In genomic region chr17:74742153-74742515, GRCh38 we compare ENCODE assay signal across 10 cellular contexts. TPM values are rescaled to one million over a fixed set of nuclear protein-coding genes. Genes with fewer than 3 reads are reported as not detected.
DNase-seq lines count a peak whose midpoint lies in the region; ATAC-seq, FAIRE-seq and TF ChIP-seq lines count a peak whose summit lies in the region.
"Had no signal": no experiment of that assay in that cellular context is flagged by ENCODE, and none has a peak within 500 bp of the region (broad histone marks: within the 10 kb centered on the region; RNA-seq: fewer than 3 reads in every experiment).

No MANE protein-coding gene starts in this region.

- H3K27me3 Mint-ChIP-seq in activated CD8-positive, alpha-beta T cell treated with anti-CD3 and anti-CD28 coated beads for 36 hours = no peaks in the 10 kb centered on the region

- peaks cover 7% of the 10 kb centered on the region for H3K9me3 Mint-ChIP-seq in activated CD8-positive, alpha-beta T cell treated with anti-CD3 and anti-CD28 coated beads for 36 hours

- H3K9me3 ChIP-seq in small intestine (ENCODE audit: control insufficient read depth, low read depth) = no peaks in the 10 kb centered on the region
- H3K9me3 ChIP-seq: right lobe of liver had no signal

- no peak for TF ChIP-seq CTCF in activated CD8-positive, alpha-beta T cell treated with anti-CD3 and anti-CD28 coated beads for 36 hours (IDR thresholded peaks at IDR 0.05)

- H3K36me3 Mint-ChIP-seq in activated CD8-positive, alpha-beta T cell treated with anti-CD3 and anti-CD28 coated beads for 36 hours (ENCODE audit: low read depth) = peaks cover 3% of the 10 kb centered on the region

- no peak overlapping the region for H3K4me3 ChIP-seq in small intestine (ENCODE audit: low read depth in 1 of 2, low read length in 2 of 2)
- H3K4me3 ChIP-seq: K562, right lobe of liver had no signal

- no peaks in the 10 kb centered on the region for H3K27me3 ChIP-seq in small intestine (ENCODE audit: control insufficient read depth in 2 of 2, insufficient read depth in 2 of 2, low read length in 2 of 2)
- H3K27me3 ChIP-seq: right lobe of liver had no signal

- H3K36me3 ChIP-seq in small intestine (ENCODE audit: control insufficient read depth in 2 of 2, insufficient read depth in 2 of 2, low read length in 2 of 2) = no peaks in the 10 kb centered on the region
- H3K36me3 ChIP-seq: right lobe of liver had no signal

- ATAC-seq in GM18520 (IDR thresholded peaks at IDR 0.05; ENCODE audit: unreplicated experiment) (peak; percentile 37), HG03571 (IDR thresholded peaks at IDR 0.05; ENCODE audit: unreplicated experiment) (peak; percentile 34), HG02938 (IDR thresholded peaks at IDR 0.05; ENCODE audit: unreplicated experiment) (no peak)
- ATAC-seq in activated CD8-positive, alpha-beta T cell treated with anti-CD3 and anti-CD28 coated beads for 36 hours = peak; percentile 11
- ATAC-seq: K562, right lobe of liver had no signal

- peak overlapping the region in 1 of 2 donors; percentile 41 for H3K27ac ChIP-seq in small intestine (ENCODE audit: low read depth in 1 of 2, low read length in 1 of 2)
- H3K27ac ChIP-seq: right lobe of liver had no signal

- POLR2A ChIA-PET in activated CD8-positive, alpha-beta T cell treated with anti-CD3 and anti-CD28 coated beads for 36 hours (lab: Charles Lee) = interaction anchor here (0.6 to 3.1 kb wide), 4 partner anchors 8 to 63 kb away, joined by 3 to 13 read pairs (median 4); no protein-coding TSS in a partner anchor

- CTCF ChIA-PET in activated CD8-positive, alpha-beta T cell treated with anti-CD3 and anti-CD28 coated beads for 36 hours (lab: Charles Lee) = interaction anchor here (0.6 to 8.1 kb wide), 11 partner anchors 17 to 210 kb away, joined by 3 to 207 read pairs (median 5); partner anchors contain the start of gene NAT9

- DNase-seq in activated CD8-positive, alpha-beta T cell treated with anti-CD3 and anti-CD28 coated beads for 36 hours = peak; percentile 77
- DNase-seq in small intestine = peak; percentile 43
- DNase-seq in HuH-7 (ENCODE audit: low spot score) = no peak
- DNase-seq in LoVo (ENCODE audit: low spot score) = no peak

- peak overlapping the region; percentile 5 for H3K4me3 Mint-ChIP-seq in activated CD8-positive, alpha-beta T cell treated with anti-CD3 and anti-CD28 coated beads for 36 hours

- peak overlapping the region; percentile 88 for H3K27ac Mint-ChIP-seq in activated CD8-positive, alpha-beta T cell treated with anti-CD3 and anti-CD28 coated beads for 36 hours

- intact Hi-C loops in activated CD8-positive, alpha-beta T cell treated with anti-CD3 and anti-CD28 coated beads for 36 hours (cut with micrococcal nuclease) = loop anchor here (5.0 kb wide), 1 partner anchor 120 kb away; no protein-coding TSS in a partner anchor

- peaks cover 0 to 12% of the 10 kb centered on the region in 2 donors for H3K4me1 ChIP-seq in small intestine (ENCODE audit: control insufficient read depth in 2 of 2, insufficient read depth in 1 of 2, low read depth in 1 of 2, low read length in 1 of 2)

- no peak for FAIRE-seq in small intestine (lab: Jason Lieb, UNC)
- FAIRE-seq: K562 had no signal

- H3K4me1 Mint-ChIP-seq in activated CD8-positive, alpha-beta T cell treated with anti-CD3 and anti-CD28 coated beads for 36 hours (ENCODE audit: low read depth) = peaks cover 80% of the 10 kb centered on the region

- 9 to 27% (median 10%) methylated on average over 4 of the region's 4 CpGs for WGBS in small intestine, 3 donors

RNA-seq across cellular contexts. Expression of gene RAB37, which starts 5.1 kb away (rescaled TPM):
- 1 to 10 TPM; 6.6 to 6.7 TPM for total RNA-seq in activated CD8-positive, alpha-beta T cell treated with anti-CD3 and anti-CD28 coated beads for 36 hours
- 1 to 10 TPM; 1.8 to 4.5 (median 3.8) TPM for polyA plus RNA-seq in small intestine

RNA-seq across cellular contexts. Expression of gene NHERF1, which starts 6.3 kb away (rescaled TPM):
- total RNA-seq in activated CD8-positive, alpha-beta T cell treated with anti-CD3 and anti-CD28 coated beads for 36 hours = 100 to 1,000 TPM; 143 to 150 TPM
- polyA plus RNA-seq in small intestine = 100 to 1,000 TPM; 231 to 592 (median 569) TPM

RNA-seq across cellular contexts. Expression of gene CD300LF, which starts 29.4 kb away (rescaled TPM):
- total RNA-seq in activated CD8-positive, alpha-beta T cell treated with anti-CD3 and anti-CD28 coated beads for 36 hours = not detected
- polyA plus RNA-seq in small intestine = 1 to 10 TPM; 1.6 to 5.7 (median 2.3) TPM
- total RNA-seq: dermis microvascular lymphatic vessel endothelial cell, K562 had no signal
- polyA plus RNA-seq: K562 had no signal

RNA-seq across cellular contexts. Expression of gene NAT9, which starts 34.0 kb away (rescaled TPM):
- total RNA-seq in activated CD8-positive, alpha-beta T cell treated with anti-CD3 and anti-CD28 coated beads for 36 hours = 10 to 100 TPM; 35.5 to 42.4 TPM
- 10 to 100 TPM; 12.4 to 28.3 (median 16.3) TPM for polyA plus RNA-seq in small intestine

Comparison
In these comparisons a context has a peak if more than half of its experiments do, and no peak if none do; other contexts are left out.
1. DNase-seq: peak in activated CD8-positive, alpha-beta T cell treated with anti-CD3 and anti-CD28 coated beads for 36 hours (single experiment) and small intestine (single experiment); none in HuH-7 (single experiment) and LoVo (single experiment).